Comparison of ENCODE assay signal across 15 cellular contexts in the genomic region with DNA sequence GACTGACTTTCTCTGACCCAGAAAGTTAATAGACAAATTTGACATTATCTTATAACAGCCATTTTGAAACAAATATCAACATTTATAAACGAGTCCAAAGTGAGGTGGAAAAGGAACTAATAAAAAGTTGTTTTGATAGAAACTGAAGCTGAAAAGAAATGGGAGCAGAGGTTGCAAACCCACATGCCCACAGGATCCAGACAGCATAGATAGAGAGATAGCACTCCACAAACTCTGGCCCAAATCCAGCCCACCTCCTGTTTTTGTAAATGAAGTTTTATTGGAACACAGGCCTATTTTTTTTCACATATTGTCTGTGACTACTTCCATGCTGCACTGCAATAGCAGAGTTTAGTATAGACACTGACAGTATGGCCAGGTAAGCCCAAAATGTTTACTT.
"Had no signal": no experiment of that assay in that cellular context is flagged by ENCODE, and none has a peak within 500 bp of the region (broad histone marks: within the 10 kb centered on the region; RNA-seq: fewer than 3 reads in every experiment).

No MANE protein-coding gene starts in this region.

- H3K36me3 Mint-ChIP-seq: mesothelial cell of epicardium, T-cell had no signal

- H3K4me1 ChIP-seq: lower lobe of right lung had no signal

- H3K9me3 ChIP-seq: esophagus muscularis mucosa, lower lobe of right lung, sigmoid colon, spleen, thoracic aorta had no signal

- H3K27ac Mint-ChIP-seq: activated naive CD8-positive, alpha-beta T cell treated with anti-CD3 and anti-CD28 coated beads, Interleukin-2, amount 50 U/mL, for 24 hours; activated T-helper 17 cell treated with anti-CD3 and anti-CD28 coated beads, Interleukin-2, amount 50 U/mL, for 72 hours; T-cell had no signal

- H3K4me3 Mint-ChIP-seq: activated naive CD8-positive, alpha-beta T cell treated with anti-CD3 and anti-CD28 coated beads, Interleukin-2, amount 50 U/mL, for 24 hours; activated T-helper 17 cell treated with anti-CD3 and anti-CD28 coated beads, Interleukin-2, amount 50 U/mL, for 72 hours; mesothelial cell of epicardium; T-cell had no signal

- DNase-seq: activated CD4-positive, alpha-beta T cell treated with anti-CD3 and anti-CD28 coated beads, Interleukin-2, amount 50 U/mL, for 48 hours; activated naive CD4-positive, alpha-beta T cell treated with Interleukin-2 at 50 U/mL for 16 hours; activated naive CD8-positive, alpha-beta T cell treated with anti-CD3 and anti-CD28 coated beads, Interleukin-2, amount 50 U/mL, for 24 hours; hypothalamus; lower lobe of right lung; sigmoid colon; spleen; T-cell; T-helper 9 cell; WERI-Rb-1 had no signal

- H3K27ac ChIP-seq: cardiac muscle cell, esophagus muscularis mucosa, lower lobe of right lung, spleen, WERI-Rb-1 had no signal

- ATAC-seq: activated naive CD8-positive, alpha-beta T cell treated with anti-CD3 and anti-CD28 coated beads, Interleukin-2, amount 50 U/mL, for 24 hours; activated T-helper 17 cell treated with anti-CD3 and anti-CD28 coated beads, Interleukin-2, amount 50 U/mL, for 72 hours; lower lobe of right lung; T-cell had no signal

- H3K9me3 Mint-ChIP-seq: activated naive CD8-positive, alpha-beta T cell treated with anti-CD3 and anti-CD28 coated beads, Interleukin-2, amount 50 U/mL, for 24 hours; activated T-helper 17 cell treated with anti-CD3 and anti-CD28 coated beads, Interleukin-2, amount 50 U/mL, for 72 hours; mesothelial cell of epicardium had no signal

- H3K4me1 Mint-ChIP-seq: activated naive CD8-positive, alpha-beta T cell treated with anti-CD3 and anti-CD28 coated beads, Interleukin-2, amount 50 U/mL, for 24 hours; activated T-helper 17 cell treated with anti-CD3 and anti-CD28 coated beads, Interleukin-2, amount 50 U/mL, for 72 hours; T-cell had no signal

- H3K4me3 ChIP-seq: cardiac muscle cell, esophagus muscularis mucosa, lower lobe of right lung, sigmoid colon, spleen, thoracic aorta had no signal

- H3K27me3 Mint-ChIP-seq: activated naive CD8-positive, alpha-beta T cell treated with anti-CD3 and anti-CD28 coated beads, Interleukin-2, amount 50 U/mL, for 24 hours; activated T-helper 17 cell treated with anti-CD3 and anti-CD28 coated beads, Interleukin-2, amount 50 U/mL, for 72 hours; T-cell had no signal

- H3K27me3 ChIP-seq: cardiac muscle cell, esophagus muscularis mucosa, sigmoid colon, spleen had no signal

- H3K36me3 ChIP-seq: cardiac muscle cell, esophagus muscularis mucosa, lower lobe of right lung, sigmoid colon, spleen, thoracic aorta, WERI-Rb-1 had no signal
